In the genomic region with DNA sequence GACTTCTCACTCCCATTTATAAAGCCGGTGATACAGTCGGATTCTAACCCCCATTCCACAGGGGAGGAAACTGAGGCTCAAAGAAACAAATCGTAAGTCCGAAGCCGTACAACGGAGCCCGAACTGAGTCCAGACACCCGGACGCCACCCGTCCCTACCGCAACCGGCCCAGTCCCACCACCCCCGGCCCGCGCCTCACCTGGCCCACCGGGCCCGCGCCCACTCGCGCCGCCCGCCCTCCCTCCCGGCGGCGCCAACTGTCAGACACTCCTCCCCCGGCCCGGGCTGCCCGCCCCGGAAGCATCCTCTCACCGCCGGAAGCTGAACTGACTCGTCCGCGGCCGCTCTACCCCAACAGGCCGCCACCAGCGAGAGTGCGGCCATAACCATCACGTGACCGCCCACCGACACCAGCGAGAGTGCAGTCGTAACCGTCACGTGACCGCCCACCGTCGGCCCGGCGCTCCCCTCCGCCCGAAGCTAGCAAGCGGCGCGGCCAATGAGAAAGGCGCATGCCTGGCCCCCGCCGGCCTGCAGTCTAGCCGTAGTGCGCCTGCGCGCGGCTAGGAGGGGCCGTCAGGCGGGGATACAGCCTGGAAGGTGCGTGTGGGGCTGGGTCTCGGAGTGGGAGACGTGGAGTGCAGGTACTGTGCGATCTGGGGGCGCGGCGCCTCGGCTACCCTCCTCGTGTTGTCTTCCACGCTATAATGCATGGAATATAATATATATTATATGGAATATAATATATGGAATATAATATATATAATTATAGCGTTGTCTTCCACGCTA, we compare ENCODE assay signal across 8 cellular contexts. TPM values are rescaled to one million over a fixed set of nuclear protein-coding genes. Genes with fewer than 3 reads are reported as not detected.
DNase-seq lines count a peak whose midpoint lies in the region; ATAC-seq, FAIRE-seq and TF ChIP-seq lines count a peak whose summit lies in the region.

C19orf47 (minus strand) TSS at position 273 of the 789 bp plus-strand sequence. CDS start 6,540 bp downstream, outside the sequence.
PLD3 (plus strand) TSS at position 571 of the 789 bp plus-strand sequence. CDS start 17,789 bp downstream, outside the sequence.

- H3K79me1 ChIP-seq in H1 (ENCODE audit: low read depth, low read length) (peaks cover under 1% of the 10 kb centered on the region; the same call in 1 of the 2 replicates), mesenchymal stem cell (replicated peaks; ENCODE audit: low read length, poor library complexity, severe bottlenecking) (peaks cover 34% of the 10 kb centered on the region)

- 2% methylated on average over 46 of the region's 77 CpGs; no CpG with 5 or more reads in 1 of the 2 experiments for WGBS in H1 (ENCODE audit: extremely low coverage in 1 of 2, insufficient coverage in 1 of 2, insufficient read length in 1 of 2, insufficient replicate concordance in 2 of 2, low coverage in 1 of 2, low lambda C conversion rate in 2 of 2, missing lambda C conversion rate in 1 of 2), 2 experiments
- under 1% methylated on average over 54 of the region's 77 CpGs for WGBS in mesenchymal stem cell

- TF ChIP-seq RAD21 in H1 (IDR thresholded peaks at IDR 0.05 in 1 of 2, conservative IDR thresholded peaks at IDR 0.05 in 1 of 2; ENCODE audit: low read depth in 2 of 2, low read length in 2 of 2): 0 out of 4 replicates have a peak, but pooled peaks of 1 of the 2 experiments have one; percentile 2

- DNase-seq in COLO829 (ENCODE audit: low spot score) (peak; percentile 100), HTR-8/SVneo (ENCODE audit: insufficient read length, low spot score) (peak; percentile 100), NOMO-1 treated with dmso at 0.1 percent for 144 hours (lab: John Stamatoyannopoulos, UW; ENCODE audit: unreplicated experiment) (peak; percentile 97), H1 (ENCODE audit: low read depth in 1 of 2, low spot score in 2 of 2) (peak; percentile 96), mesenchymal stem cell (peak; percentile 99)
- DNase-seq in activated CD8-positive, alpha-beta memory T cell treated with anti-CD3 and anti-CD28 coated beads for 48 hours (ENCODE audit: low read depth in 2 of 3, low spot score in 2 of 3): peak; percentile 90 to 99 (median 90)
- peak; percentile 98 for DNase-seq in stimulated activated CD8-positive, alpha-beta memory T cell treated with anti-CD3 and anti-CD28 coated beads, Interleukin-12 subunit alpha, Interleukin-12 subunit beta, amount 100 ng/mL, for 4 hours (ENCODE audit: low read depth)

- H3K79me2 ChIP-seq in H1 (ENCODE audit: control insufficient read depth in 1 of 2, insufficient read depth in 2 of 2, low read length in 2 of 2): peaks cover 3 to 20% of the 10 kb centered on the region in 2 experiments; a peak in 3 of 4 replicates

- H2BK12ac ChIP-seq in H1 (ENCODE audit: low read depth, low read length) (peak within 1 kb of the TSS; percentile 84), mesenchymal stem cell (ENCODE audit: low read length in 2 of 2) (peak within 1 kb of the TSS in 1 of 2 experiments; percentile 83)

- H3K4me3 ChIP-seq in H1 (ENCODE audit: extremely low read depth in 1 of 4, insufficient read depth in 2 of 4, low read depth in 3 of 4, low read length in 4 of 4): peak within 1 kb of the TSS; percentile 80 to 92 (median 87)
- peak within 1 kb of the TSS; percentile 91 to 93 for H3K4me3 ChIP-seq in mesenchymal stem cell (ENCODE audit: insufficient read depth in 1 of 2, low read depth in 1 of 2, low read length in 2 of 2)

- TF ChIP-seq EP300 in H1 (IDR thresholded peaks at IDR 0.05; ENCODE audit: borderline replicate concordance in 1 of 2, low read depth in 2 of 2, low read length in 2 of 2): 0 out of 3 replicates have a peak, but pooled peaks of 1 of the 2 experiments have one; percentile 1

- TF ChIP-seq POLR2A in H1 (IDR thresholded peaks at IDR 0.05; ENCODE audit: control extremely low read depth in 1 of 2, low read depth in 2 of 2, low read length in 2 of 2): peak in 1 of 2 experiments; percentile 75; a peak in 1 of 3 replicates

- H2BK15ac ChIP-seq in H1 (ENCODE audit: low read length) (no peak within 1 kb of the TSS), mesenchymal stem cell (ENCODE audit: low read depth, poor library complexity, severe bottlenecking) (no peak within 1 kb of the TSS)

- H3K36me3 ChIP-seq in H1 (ENCODE audit: control insufficient read depth in 2 of 4, insufficient read depth in 4 of 4, low read length in 3 of 4): no peaks in the 10 kb centered on the region
- H3K36me3 ChIP-seq in mesenchymal stem cell (ENCODE audit: control insufficient read depth in 1 of 2, insufficient read depth in 2 of 2, low read depth in 1 of 2, low read length in 2 of 2): peaks cover 11 to 14% of the 10 kb centered on the region in 2 experiments

- H3K18ac ChIP-seq in H1 (ENCODE audit: extremely low read depth, low read length) (peak within 1 kb of the TSS; percentile 1), mesenchymal stem cell (ENCODE audit: low read depth in 1 of 2, low read length in 2 of 2) (peak within 1 kb of the TSS; percentile 34 to 50)

- peak; percentile 83 for ATAC-seq in GM21367 (IDR thresholded peaks at IDR 0.05; ENCODE audit: unreplicated experiment)

- H2BK5ac ChIP-seq in H1 (ENCODE audit: low read depth, low read length) (peak within 1 kb of the TSS; percentile 66; the same call in 1 of the 2 replicates), mesenchymal stem cell (ENCODE audit: low read depth, low read length, poor library complexity, severe bottlenecking) (no peak within 1 kb of the TSS)

- H4K5ac ChIP-seq in H1 (ENCODE audit: insufficient read length, low read depth, low read length): no peak within 1 kb of the TSS

- peaks cover 0 to 4% of the 10 kb centered on the region in 2 experiments for H4K20me1 ChIP-seq in H1 (replicated peaks in 1 of 2; ENCODE audit: control insufficient read depth in 1 of 2, insufficient read depth in 2 of 2, low read length in 2 of 2)

- FAIRE-seq in HTR-8/SVneo (lab: Jason Lieb, UNC): peak; percentile 99
- no peak for FAIRE-seq in H1 (lab: Jason Lieb, UNC)

- POLR2A ChIA-PET in H1 (lab: Charles Lee; ENCODE audit: partially characterized antibody): interaction anchor here (0.6 to 2.1 kb wide), 3 partner anchors 18 to 85 kb away, joined by 3 to 12 read pairs (median 4); no protein-coding TSS in a partner anchor

- H3K4ac ChIP-seq in H1 (replicated peaks; ENCODE audit: insufficient read length, low read depth, low read length) (peak within 1 kb of the TSS; percentile 82), mesenchymal stem cell (ENCODE audit: low read depth in 1 of 2, low read length in 2 of 2) (peak within 1 kb of the TSS in 1 of 2 experiments; percentile 82)

- H2AFZ ChIP-seq in H1 (ENCODE audit: low read length) (peak within 1 kb of the TSS; percentile 54), mesenchymal stem cell (ENCODE audit: low read depth, low read length) (peak within 1 kb of the TSS; percentile 83)

- H3K23me2 ChIP-seq in H1 (ENCODE audit: low read depth, low read length): peaks cover 6% of the 10 kb centered on the region

- H3K23ac ChIP-seq in H1 (ENCODE audit: insufficient read length) (no peak within 1 kb of the TSS), mesenchymal stem cell (ENCODE audit: low read length in 2 of 2) (peak within 1 kb of the TSS in 1 of 2 experiments; percentile 83)

- H3K27me3 ChIP-seq in H1 (replicated peaks in 1 of 4; ENCODE audit: control insufficient read depth in 3 of 4, extremely low read depth in 1 of 4, insufficient read depth in 3 of 4, low read length in 3 of 4) (no peaks in the 10 kb centered on the region), mesenchymal stem cell (ENCODE audit: control insufficient read depth in 1 of 2, insufficient read depth in 1 of 2, low read length in 2 of 2) (no peaks in the 10 kb centered on the region)

- no peak within 1 kb of the TSS for H2BK20ac ChIP-seq in H1 (ENCODE audit: low read length)

- H4K91ac ChIP-seq in H1 (replicated peaks; ENCODE audit: insufficient read length, low read length) (no peak within 1 kb of the TSS), mesenchymal stem cell (ENCODE audit: low read length) (peak within 1 kb of the TSS; percentile 36)

- CTCF ChIA-PET in H1 (lab: Charles Lee; ENCODE audit: partially characterized antibody): interaction anchor here (0.9 to 1.4 kb wide), 4 partner anchors 15 to 72 kb away, joined by 3 to 4 read pairs (median 4); no protein-coding TSS in a partner anchor

- TF ChIP-seq CTCF in H1 (IDR thresholded peaks at IDR 0.05; ENCODE audit: control extremely low read depth in 1 of 3, insufficient read depth in 1 of 3, low read depth in 1 of 3, low read length in 3 of 3): no peak

- H4K8ac ChIP-seq in H1 (ENCODE audit: extremely low read depth, insufficient read depth, low read length) (no peak within 1 kb of the TSS), mesenchymal stem cell (ENCODE audit: low read length) (peak within 1 kb of the TSS; percentile 45)

- H3K9ac ChIP-seq in H1 (replicated peaks in 1 of 4; ENCODE audit: extremely low read depth in 1 of 4, low read depth in 3 of 4, low read length in 3 of 4) (peak within 1 kb of the TSS; percentile 38 to 84 (median 44)), mesenchymal stem cell (ENCODE audit: low read length) (peak within 1 kb of the TSS; percentile 94)

- H3K9me3 ChIP-seq in H1 (ENCODE audit: insufficient read depth in 2 of 2, low read depth in 1 of 2, low read length in 1 of 2) (no peaks in the 10 kb centered on the region), mesenchymal stem cell (ENCODE audit: control insufficient read depth, low read length) (no peaks in the 10 kb centered on the region)

- H3K4me1 ChIP-seq in H1 (replicated peaks in 1 of 4; ENCODE audit: control insufficient read depth in 3 of 4, insufficient read depth in 4 of 4, low read length in 3 of 4) (peaks cover 0 to 2% (median 0%) of the 10 kb centered on the region in 4 experiments; a peak in 1 of 7 replicates), mesenchymal stem cell (ENCODE audit: control insufficient read depth, insufficient read depth, low read depth, low read length) (peaks cover 10% of the 10 kb centered on the region)

- no peak within 1 kb of the TSS for H3K56ac ChIP-seq in H1 (replicated peaks; ENCODE audit: insufficient read length, low read depth, low read length)

- H2BK120ac ChIP-seq in H1 (replicated peaks; ENCODE audit: low read depth, low read length): no peak within 1 kb of the TSS
- H2BK120ac ChIP-seq in mesenchymal stem cell (ENCODE audit: low read depth, low read length): no peak within 1 kb of the TSS

- H3K4me2 ChIP-seq in H1 (ENCODE audit: insufficient read depth in 1 of 2, low read depth in 2 of 2, low read length in 2 of 2) (peak within 1 kb of the TSS; percentile 74 to 94), mesenchymal stem cell (ENCODE audit: low read length, poor library complexity, severe bottlenecking) (peak within 1 kb of the TSS; percentile 90)

- 0 out of 2 replicates have a peak within 1 kb of the TSS, but pooled peaks have one; percentile 42 for H3K27ac ChIP-seq in H1 (ENCODE audit: low read depth, low read length)
- peak within 1 kb of the TSS; percentile 33 for H3K27ac ChIP-seq in mesenchymal stem cell (ENCODE audit: low read length, poor library complexity, severe bottlenecking)

- H3K14ac ChIP-seq in H1 (ENCODE audit: insufficient read length) (no peak within 1 kb of the TSS), mesenchymal stem cell (ENCODE audit: low read length in 2 of 2) (peak within 1 kb of the TSS in 1 of 2 experiments; percentile 90)

- peak within 1 kb of the TSS; percentile 69; the same call in 1 of the 2 replicates for H2AK5ac ChIP-seq in H1 (ENCODE audit: low read depth, low read length)
- no peak within 1 kb of the TSS for H2AK5ac ChIP-seq in mesenchymal stem cell (ENCODE audit: low read length, severe bottlenecking)

RNA-seq across cellular contexts. Expression of gene C19orf47, which starts in this region (rescaled TPM):
- total RNA-seq in H1 (2021; fragmentation: NEBNext Ultra II Directional; extraction: Animal tissue kit (Norgen Biotek cat#: 25700)): 16.5 and 17.8 TPM in 2 replicates
- polyA plus RNA-seq in H1 (2011; rRNA removed): 27.3 and 32.8 TPM in 2 replicates
- 16.0 TPM for polyA plus RNA-seq in H1 (2011; cell fraction: cytosol; rRNA removed)
- 23.0 TPM for polyA plus RNA-seq in H1 (2011; cell fraction: nucleus; rRNA removed)
- 8.9 to 15.0 TPM (median 14.5 TPM) in 4 replicates for polyA plus RNA-seq in H1 (2012, experiment 1 of 2)
- 13.7 TPM for polyA plus RNA-seq in H1 (2012, experiment 2 of 2)
- polyA plus RNA-seq in H1 (2013, experiment 1 of 2): 14.2 TPM
- polyA plus RNA-seq in H1 (2013, experiment 2 of 2): 13.8 TPM
- polyA minus RNA-seq in H1 (2011; rRNA and poly(A)+ RNA removed): 29.3 and 33.2 TPM in 2 replicates
- 18.6 TPM for polyA minus RNA-seq in H1 (2011; cell fraction: cytosol; rRNA and poly(A)+ RNA removed)
- 14.0 TPM for polyA minus RNA-seq in H1 (2011; cell fraction: nucleus; rRNA and poly(A)+ RNA removed)
- polyA plus RNA-seq in mesenchymal stem cell (2013, experiment 1 of 2): 12.7 TPM
- 12.8 TPM for polyA plus RNA-seq in mesenchymal stem cell (2013, experiment 2 of 2)

RNA-seq across cellular contexts. Expression of gene PLD3, which starts in this region (rescaled TPM):
- 180 and 189 TPM in 2 replicates for total RNA-seq in H1 (2021; fragmentation: NEBNext Ultra II Directional; extraction: Animal tissue kit (Norgen Biotek cat#: 25700))
- 543 and 635 TPM in 2 replicates for polyA plus RNA-seq in H1 (2011; rRNA removed)
- polyA plus RNA-seq in H1 (2011; cell fraction: cytosol; rRNA removed): 255 TPM
- 346 TPM for polyA plus RNA-seq in H1 (2011; cell fraction: nucleus; rRNA removed)
- polyA plus RNA-seq in H1 (2012, experiment 1 of 2): 187 to 251 TPM (median 244 TPM) in 4 replicates
- polyA plus RNA-seq in H1 (2012, experiment 2 of 2): 306 TPM
- polyA plus RNA-seq in H1 (2013, experiment 1 of 2): 352 TPM
- 331 TPM for polyA plus RNA-seq in H1 (2013, experiment 2 of 2)
- 184 and 186 TPM in 2 replicates for polyA minus RNA-seq in H1 (2011; rRNA and poly(A)+ RNA removed)
- polyA minus RNA-seq in H1 (2011; cell fraction: cytosol; rRNA and poly(A)+ RNA removed): 272 TPM
- polyA minus RNA-seq in H1 (2011; cell fraction: nucleus; rRNA and poly(A)+ RNA removed): 145 TPM
- 586 TPM for polyA plus RNA-seq in mesenchymal stem cell (2013, experiment 1 of 2)
- polyA plus RNA-seq in mesenchymal stem cell (2013, experiment 2 of 2): 580 TPM

Comparison
In these comparisons a context has a peak if more than half of its experiments do, and no peak if none do; other contexts are left out.
1. Peak in every context shown above with its lines: DNase-seq, ATAC-seq, H3K4me3 ChIP-seq and H3K27ac ChIP-seq.